Comparison of ENCODE assay signal across 9 cellular contexts in genomic region chr1:19405195-19405760, GRCh38.
DNase-seq lines count a peak whose midpoint lies in the region; ATAC-seq and TF ChIP-seq lines count a peak whose summit lies in the region.
"Had no signal": no experiment of that assay in that cellular context is flagged by ENCODE, and none has a peak within 500 bp of the region (broad histone marks: within the 10 kb centered on the region; RNA-seq: fewer than 3 reads in every experiment).

No MANE protein-coding gene starts in this region.

- H3K9me3 ChIP-seq in BE2C: no peaks in the 10 kb centered on the region
- no peaks in the 10 kb centered on the region for H3K9me3 ChIP-seq in mesodermal cell (ENCODE audit: control insufficient read depth, low read length)

- peak overlapping the region; percentile 35 to 71 (median 66) for H3K4me3 Mint-ChIP-seq in brain

- H3K36me3 Mint-ChIP-seq in brain: peaks cover 9% of the 10 kb centered on the region

- no peaks in the 10 kb centered on the region for H3K27me3 ChIP-seq in BE2C

- peak; percentile 28 for DNase-seq in BE2C
- DNase-seq in NCI-H1694 (lab: John Stamatoyannopoulos, UW): peak; percentile 41
- no peak for DNase-seq in GM03348 (ENCODE audit: low spot score)
- DNase-seq in HK-2 (ENCODE audit: unreplicated experiment): no peak
- DNase-seq: stimulated activated CD4-positive, alpha-beta T cell treated with anti-CD3 and anti-CD28 coated beads, Interleukin-15, amount 100 ng/mL, for 24 hours had no signal

- H3K4me1 Mint-ChIP-seq in brain: peaks cover 97% of the 10 kb centered on the region

- ATAC-seq in GM18907 (IDR thresholded peaks at IDR 0.05; ENCODE audit: unreplicated experiment) (no peak), GM21619 (IDR thresholded peaks at IDR 0.05; ENCODE audit: unreplicated experiment) (no peak)

- H3K9me3 Mint-ChIP-seq in brain: no peaks in the 10 kb centered on the region

- H3K27me3 Mint-ChIP-seq in brain: no peaks in the 10 kb centered on the region

- WGBS in mesodermal cell (ENCODE audit: insufficient coverage in 2 of 2), 2 experiments: 92% methylated on average over 7 of the region's 10 CpGs

- H3K27ac Mint-ChIP-seq in brain: peak overlapping the region; percentile 87 to 96 (median 95)

- peak; percentile 49 for TF ChIP-seq CTCF in BE2C (IDR thresholded peaks at IDR 0.05; ENCODE audit: low read depth, low read length)
- TF ChIP-seq CTCF in brain (conservative IDR thresholded peaks at IDR 0.05): peak in 1 of 2 experiments; percentile 54

- H3K36me3 ChIP-seq in BE2C (no peaks in the 10 kb centered on the region), mesodermal cell (ENCODE audit: control insufficient read depth, insufficient read depth, low read length) (peaks cover 40% of the 10 kb centered on the region)

- peak overlapping the region; percentile 39 for H3K27ac ChIP-seq in mesodermal cell (ENCODE audit: low read depth, low read length, severe bottlenecking)

- H3K4me1 ChIP-seq in BE2C (no peaks in the 10 kb centered on the region; the same call in 1 of the 2 replicates), mesodermal cell (ENCODE audit: control insufficient read depth, insufficient read depth, low read length, poor library complexity, severe bottlenecking) (peaks cover 30% of the 10 kb centered on the region)

- H3K4me3 ChIP-seq in BE2C (ENCODE audit: low read depth, low read length) (no peak overlapping the region), mesodermal cell (ENCODE audit: extremely low read depth, insufficient read depth, low read length, poor library complexity, severe bottlenecking) (no peak overlapping the region)

Comparison
In these comparisons a context has a peak if more than half of its experiments do, and no peak if none do; other contexts are left out.
1. DNase-seq: peak in BE2C (single experiment) and NCI-H1694 (single experiment); none in GM03348 (single experiment) and HK-2 (single experiment).